ENCODE assay signal across 11 cellular contexts in the genomic region with DNA sequence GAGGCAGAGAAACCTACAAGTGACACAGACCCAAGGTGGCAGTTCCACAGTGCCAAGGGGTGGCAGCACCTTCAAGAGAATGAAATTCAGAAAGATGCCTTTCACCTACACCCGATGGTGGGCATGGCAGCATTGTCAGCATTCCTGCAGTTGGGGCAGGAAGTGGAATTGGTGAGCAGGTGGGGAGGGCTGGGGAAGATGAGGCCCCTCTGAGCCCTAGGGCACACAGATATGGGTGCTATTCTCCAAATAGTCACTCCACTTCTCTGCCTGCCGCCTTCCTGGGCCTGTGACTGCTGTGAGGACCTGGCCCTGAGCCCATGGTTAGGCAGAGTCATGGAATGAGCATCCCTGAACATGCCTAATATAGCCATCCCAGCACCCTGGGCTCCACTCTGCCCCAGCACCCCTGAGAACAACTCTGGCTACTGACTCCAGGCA. TPM values are rescaled to one million over a fixed set of nuclear protein-coding genes. Genes with fewer than 3 reads are reported as not detected.
A peak's percentile ranks its signal among the peaks of the same experiment; 100 is the strongest.
DNase-seq lines count a peak whose midpoint lies in the region; TF ChIP-seq lines count a peak whose summit lies in the region.
"Had no signal": no experiment of that assay in that cellular context is flagged by ENCODE, and none has a peak within 500 bp of the region (broad histone marks: within the 10 kb centered on the region; RNA-seq: fewer than 3 reads in every experiment).

No MANE protein-coding gene starts in this region.

- H3K27ac ChIP-seq in WERI-Rb-1 (no peak overlapping the region), cardiac muscle cell (peak overlapping the region; percentile 1)
- H3K27ac ChIP-seq: epithelial cell of prostate had no signal

- H3K27me3 Mint-ChIP-seq in HFFc6 (ENCODE audit: insufficient read depth) = peaks cover 6% of the 10 kb centered on the region
- H3K27me3 Mint-ChIP-seq in activated T-helper 1 cell treated with anti-CD3 and anti-CD28 coated beads, Interleukin-12 subunit alpha, Interleukin-12 subunit beta, Interleukin-2, Interleukin-4 antibody, amounts not matched to agents 30 ng/mL and 10 ng/mL and 1 ng/mL, durations not matched to agents 14 hours and 24 hours and 36 hours (ENCODE audit: insufficient read depth) = peaks cover 8% of the 10 kb centered on the region

- H3K36me3 ChIP-seq in WERI-Rb-1 (peaks cover 11% of the 10 kb centered on the region), cardiac muscle cell (peaks cover 17% of the 10 kb centered on the region)

- no peak overlapping the region for H3K4me3 ChIP-seq in WERI-Rb-1 (ENCODE audit: low read depth, low read length)
- no peak overlapping the region for H3K4me3 ChIP-seq in cardiac muscle cell

- H3K9me3 ChIP-seq in WERI-Rb-1 (ENCODE audit: severe bottlenecking) = no peaks in the 10 kb centered on the region
- no peaks in the 10 kb centered on the region for H3K9me3 ChIP-seq in cardiac muscle cell (ENCODE audit: low read depth)

- peaks cover 21% of the 10 kb centered on the region for H3K36me3 Mint-ChIP-seq in HFFc6 (ENCODE audit: low read depth)
- H3K36me3 Mint-ChIP-seq in activated T-helper 1 cell treated with anti-CD3 and anti-CD28 coated beads, Interleukin-12 subunit alpha, Interleukin-12 subunit beta, Interleukin-2, Interleukin-4 antibody, amounts not matched to agents 30 ng/mL and 10 ng/mL and 1 ng/mL, durations not matched to agents 14 hours and 24 hours and 36 hours (ENCODE audit: low read depth) = no peaks in the 10 kb centered on the region
- H3K36me3 Mint-ChIP-seq: activated naive CD4-positive, alpha-beta T cell treated with anti-CD3 and anti-CD28 coated beads, Interleukin-2, amount 10 ng/mL, durations not matched to agents 7 days and 5 days had no signal

- intact Hi-C loops in activated T-helper 1 cell treated with anti-CD3 and anti-CD28 coated beads, Interleukin-12 subunit alpha, Interleukin-12 subunit beta, Interleukin-2, Interleukin-4 antibody, amounts not matched to agents 30 ng/mL and 10 ng/mL and 1 ng/mL, durations not matched to agents 14 hours and 24 hours and 36 hours (cut with micrococcal nuclease) = loop anchor here (1.0 kb wide), 3 partner anchors 58 to 238 kb away; partner anchors contain the start of gene TIMM17A

- peaks cover 13% of the 10 kb centered on the region for H3K4me1 ChIP-seq in cardiac muscle cell (ENCODE audit: low read depth)

- DNase-seq in HFFc6 = peak; percentile 84
- peak; percentile 81 for DNase-seq in WERI-Rb-1
- peak in 1 of 2 donors; percentile 29 for DNase-seq in cardiac muscle cell (ENCODE audit: low read depth in 1 of 2, low spot score in 1 of 2)
- DNase-seq in stromal cell of bone marrow (ENCODE audit: low read depth) = peak; percentile 50
- DNase-seq in activated naive CD4-positive, alpha-beta T cell treated with anti-CD3 and anti-CD28 coated beads, Interleukin-2, amount 50 U/mL, for 16 hours = no peak
- DNase-seq in activated T-helper 1 cell treated with anti-CD3 and anti-CD28 coated beads, Interleukin-12 subunit alpha, Interleukin-12 subunit beta, Interleukin-2, Interleukin-4 antibody, amounts not matched to agents 30 ng/mL and 10 ng/mL and 1 ng/mL, durations not matched to agents 14 hours and 24 hours and 36 hours (ENCODE audit: low spot score) = no peak
- no peak for DNase-seq in GM19240 (ENCODE audit: insufficient read length, low spot score)
- DNase-seq in NCI-H345 treated with DMSO at 0.1 percent for 48 hours (lab: John Stamatoyannopoulos, UW; ENCODE audit: unreplicated experiment) = no peak
- DNase-seq: activated naive CD4-positive, alpha-beta T cell treated with anti-CD3 and anti-CD28 coated beads, Interleukin-2, amount 10 ng/mL, durations not matched to agents 7 days and 5 days had no signal

- peaks cover 67% of the 10 kb centered on the region for H3K4me1 Mint-ChIP-seq in HFFc6 (ENCODE audit: low read depth)
- peaks cover 10% of the 10 kb centered on the region for H3K4me1 Mint-ChIP-seq in activated T-helper 1 cell treated with anti-CD3 and anti-CD28 coated beads, Interleukin-12 subunit alpha, Interleukin-12 subunit beta, Interleukin-2, Interleukin-4 antibody, amounts not matched to agents 30 ng/mL and 10 ng/mL and 1 ng/mL, durations not matched to agents 14 hours and 24 hours and 36 hours (ENCODE audit: low read depth)

- TF ChIP-seq CTCF in HFFc6 (IDR thresholded peaks at IDR 0.05) = peak; percentile 59
- TF ChIP-seq CTCF in WERI-Rb-1 (IDR thresholded peaks at IDR 0.05; ENCODE audit: low read depth, low read length) = peak; percentile 87
- TF ChIP-seq CTCF in cardiac muscle cell (IDR thresholded peaks at IDR 0.05; ENCODE audit: low read depth, low read length) = no peak

- no peaks in the 10 kb centered on the region for H3K9me3 Mint-ChIP-seq in HFFc6
- no peaks in the 10 kb centered on the region for H3K9me3 Mint-ChIP-seq in activated T-helper 1 cell treated with anti-CD3 and anti-CD28 coated beads, Interleukin-12 subunit alpha, Interleukin-12 subunit beta, Interleukin-2, Interleukin-4 antibody, amounts not matched to agents 30 ng/mL and 10 ng/mL and 1 ng/mL, durations not matched to agents 14 hours and 24 hours and 36 hours
- H3K9me3 Mint-ChIP-seq: activated naive CD4-positive, alpha-beta T cell treated with anti-CD3 and anti-CD28 coated beads, Interleukin-2, amount 10 ng/mL, durations not matched to agents 7 days and 5 days had no signal

- peak overlapping the region; percentile 83 for H3K27ac Mint-ChIP-seq in HFFc6
- H3K27ac Mint-ChIP-seq in activated T-helper 1 cell treated with anti-CD3 and anti-CD28 coated beads, Interleukin-12 subunit alpha, Interleukin-12 subunit beta, Interleukin-2, Interleukin-4 antibody, amounts not matched to agents 30 ng/mL and 10 ng/mL and 1 ng/mL, durations not matched to agents 14 hours and 24 hours and 36 hours = no peak overlapping the region

- H3K27me3 ChIP-seq in WERI-Rb-1 (ENCODE audit: insufficient read depth, low read depth, severe bottlenecking) (no peaks in the 10 kb centered on the region), cardiac muscle cell (no peaks in the 10 kb centered on the region)

- H3K4me3 Mint-ChIP-seq in HFFc6 = no peak overlapping the region; the same call in 1 of the 2 replicates
- H3K4me3 Mint-ChIP-seq in activated T-helper 1 cell treated with anti-CD3 and anti-CD28 coated beads, Interleukin-12 subunit alpha, Interleukin-12 subunit beta, Interleukin-2, Interleukin-4 antibody, amounts not matched to agents 30 ng/mL and 10 ng/mL and 1 ng/mL, durations not matched to agents 14 hours and 24 hours and 36 hours = no peak overlapping the region
- H3K4me3 Mint-ChIP-seq: activated naive CD4-positive, alpha-beta T cell treated with anti-CD3 and anti-CD28 coated beads, Interleukin-2, amount 10 ng/mL, durations not matched to agents 7 days and 5 days had no signal

RNA-seq across cellular contexts. Expression of gene SHISA4, which starts 8.3 kb away (rescaled TPM):
- total RNA-seq in HFFc6 (2021; fragmentation: NEBNext Ultra II Directional; extraction: Animal tissue kit (Norgen Biotek cat#: 25700)) = 10 to 100 TPM; 29.8 to 49.6 (median 39.9) TPM
- total RNA-seq in cardiac muscle cell = 14.3 and 21.9 TPM in 2 replicates
- 22.8 and 24.3 TPM in 2 replicates for polyA plus RNA-seq in cardiac muscle cell
- total RNA-seq in activated T-helper 1 cell treated with anti-CD3 and anti-CD28 coated beads, Interleukin-12 subunit alpha, Interleukin-12 subunit beta, Interleukin-2, Interleukin-4 antibody, amounts not matched to agents 30 ng/mL and 10 ng/mL and 1 ng/mL, durations not matched to agents 14 hours and 24 hours and 36 hours = 0.67 and 0.73 TPM in 2 replicates

RNA-seq across cellular contexts. Expression of gene LMOD1, which starts 49.4 kb away (rescaled TPM):
- total RNA-seq in HFFc6 (2021; fragmentation: NEBNext Ultra II Directional; extraction: Animal tissue kit (Norgen Biotek cat#: 25700)) = 10 to 100 TPM; 19.0 to 37.4 (median 36.5) TPM
- total RNA-seq in cardiac muscle cell = 48.3 and 75.6 TPM in 2 replicates
- 27.4 and 47.9 TPM in 2 replicates for polyA plus RNA-seq in cardiac muscle cell
- not detected in 2 replicates for total RNA-seq in activated T-helper 1 cell treated with anti-CD3 and anti-CD28 coated beads, Interleukin-12 subunit alpha, Interleukin-12 subunit beta, Interleukin-2, Interleukin-4 antibody, amounts not matched to agents 30 ng/mL and 10 ng/mL and 1 ng/mL, durations not matched to agents 14 hours and 24 hours and 36 hours
- polyA plus RNA-seq: neural cell had no signal

RNA-seq across cellular contexts. Expression of gene TIMM17A, which starts 58.3 kb away (rescaled TPM):
- 100 to 1,000 TPM; 114 to 128 (median 122) TPM for total RNA-seq in HFFc6 (2021; fragmentation: NEBNext Ultra II Directional; extraction: Animal tissue kit (Norgen Biotek cat#: 25700))
- 32.9 and 37.4 TPM in 2 replicates for total RNA-seq in cardiac muscle cell
- polyA plus RNA-seq in cardiac muscle cell = 88.7 and 110 TPM in 2 replicates
- 117 and 127 TPM in 2 replicates for total RNA-seq in activated T-helper 1 cell treated with anti-CD3 and anti-CD28 coated beads, Interleukin-12 subunit alpha, Interleukin-12 subunit beta, Interleukin-2, Interleukin-4 antibody, amounts not matched to agents 30 ng/mL and 10 ng/mL and 1 ng/mL, durations not matched to agents 14 hours and 24 hours and 36 hours

Comparison
In these comparisons a context has a peak if more than half of its experiments do, and no peak if none do; other contexts are left out.
1. DNase-seq: peak in HFFc6 (single experiment), WERI-Rb-1 (single experiment) and stromal cell of bone marrow (single experiment); none in activated naive CD4-positive, alpha-beta T cell treated with anti-CD3 and anti-CD28 coated beads, Interleukin-2, amount 50 U/mL, for 16 hours (single experiment), activated T-helper 1 cell treated with anti-CD3 and anti-CD28 coated beads, Interleukin-12 subunit alpha, Interleukin-12 subunit beta, Interleukin-2, Interleukin-4 antibody, amounts not matched to agents 30 ng/mL and 10 ng/mL and 1 ng/mL, durations not matched to agents 14 hours and 24 hours and 36 hours (single experiment), GM19240 (single experiment) and NCI-H345 treated with DMSO at 0.1 percent for 48 hours (single experiment).
2. RNA of gene LMOD1, which starts 49.4 kb away (total RNA-seq): 48.3 to 75.6 TPM in cardiac muscle cell and 19.0 to 37.4 TPM in HFFc6; not detected in activated T-helper 1 cell treated with anti-CD3 and anti-CD28 coated beads, Interleukin-12 subunit alpha, Interleukin-12 subunit beta, Interleukin-2, Interleukin-4 antibody, amounts not matched to agents 30 ng/mL and 10 ng/mL and 1 ng/mL, durations not matched to agents 14 hours and 24 hours and 36 hours; every median in the first group is over 10 times any median in the second.